Comparison of ENCODE assay signal across 15 cellular contexts in the genomic region with DNA sequence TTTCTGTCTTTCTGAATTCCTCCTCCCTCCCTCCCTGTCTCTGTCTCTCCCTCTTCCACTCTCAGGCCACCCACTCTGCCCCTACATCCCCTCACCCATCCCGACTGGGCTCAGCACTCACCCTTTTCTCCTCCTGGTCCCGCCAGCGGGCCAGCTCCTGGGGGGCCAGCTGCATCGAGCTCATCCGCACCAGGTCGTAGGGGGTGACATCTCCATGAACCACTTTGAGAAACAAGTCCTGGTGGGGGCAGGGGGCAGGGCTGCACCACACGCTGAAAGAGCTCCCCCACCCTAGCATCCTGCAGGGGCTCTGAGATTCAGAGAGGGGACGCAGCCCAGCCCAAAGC. TPM values are rescaled to one million over a fixed set of nuclear protein-coding genes. Genes with fewer than 3 reads are reported as not detected.
DNase-seq lines count a peak whose midpoint lies in the region; ATAC-seq and TF ChIP-seq lines count a peak whose summit lies in the region.
"Had no signal": no experiment of that assay in that cellular context is flagged by ENCODE, and none has a peak within 500 bp of the region (broad histone marks: within the 10 kb centered on the region; RNA-seq: fewer than 3 reads in every experiment).

No MANE protein-coding gene starts in this region.

- ATAC-seq in GM21576 (IDR thresholded peaks at IDR 0.05; ENCODE audit: unreplicated experiment): no peak

- no peaks in the 10 kb centered on the region for H3K9me2 ChIP-seq in PC-9 (ENCODE audit: insufficient read depth)

- intact Hi-C loops in PC-9 (cut with micrococcal nuclease; ENCODE audit: unreplicated experiment): loop anchor here (10.0 kb wide), 1 partner anchor 617 kb away; no protein-coding TSS in a partner anchor

- H3K36me3 Mint-ChIP-seq in nephron progenitor cell (ENCODE audit: low read depth): no peaks in the 10 kb centered on the region

- POLR2A ChIA-PET in AG04449 (lab: Yijun Ruan, JAX): interaction anchor here (0.7 to 2.4 kb wide), 7 partner anchors 8 to 215 kb away, joined by 3 to 15 read pairs (median 4); partner anchors contain the start of genes KHDRBS1, PEF1 and PTP4A2
- POLR2A ChIA-PET in PC-9 (lab: Charles Lee; ENCODE audit: unreplicated experiment): interaction anchor here (0.7 kb wide), 1 partner anchor 112 kb away, joined by 3 read pairs; no protein-coding TSS in a partner anchor
- POLR2A ChIA-PET in GM10248 (lab: Yijun Ruan, JAX): no interaction called here

- no peaks in the 10 kb centered on the region for H3K36me3 ChIP-seq in PC-9 (ENCODE audit: low read depth)
- H3K36me3 ChIP-seq: adrenal gland, gastroesophageal sphincter, thyroid gland had no signal

- no peaks in the 10 kb centered on the region for H4K20me1 ChIP-seq in PC-9 (ENCODE audit: insufficient read depth)

- H2AFZ ChIP-seq in PC-9: peak overlapping the region; percentile 71

- CTCF ChIA-PET in AG04449 (lab: Yijun Ruan, JAX): interaction anchor here (1.1 to 6.1 kb wide), 6 partner anchors 9 to 165 kb away, joined by 3 to 63 read pairs (median 6); partner anchors contain the start of gene SPOCD1
- CTCF ChIA-PET in PC-9 (lab: Charles Lee): interaction anchor here (1.4 kb wide), 1 partner anchor 9 kb away, joined by 5 read pairs; no protein-coding TSS in a partner anchor
- CTCF ChIA-PET in GM10248 (lab: Yijun Ruan, JAX): interaction anchor here (1.1 to 4.5 kb wide), 3 partner anchors 9 to 81 kb away, joined by 3 to 30 read pairs (median 9); partner anchors contain the start of gene SPOCD1

- H3K4me1 Mint-ChIP-seq in nephron progenitor cell: peaks cover 52% of the 10 kb centered on the region

- H3K4me3 ChIP-seq in AG04449 (ENCODE audit: low read depth, low read length) (peak overlapping the region; percentile 93), PC-9 (peak overlapping the region; percentile 63), epithelial cell of proximal tubule (ENCODE audit: low read depth, low read length) (peak overlapping the region; percentile 51)
- H3K4me3 ChIP-seq: adrenal gland, gastroesophageal sphincter, GM12878, thyroid gland had no signal

- BruUV-seq in PC-9 (replicated peaks; lab: Mats Ljungman, UMichigan): no TSS peak

- no peaks in the 10 kb centered on the region for H3K9me3 ChIP-seq in PC-9 (ENCODE audit: insufficient read depth, low read depth)
- H3K9me3 ChIP-seq: adrenal gland, gastroesophageal sphincter, thyroid gland had no signal

- peaks cover 26% of the 10 kb centered on the region for H3F3A ChIP-seq in PC-9 (ENCODE audit: insufficient read depth, low read depth)

- peak overlapping the region; percentile 93 for H3K27ac Mint-ChIP-seq in nephron progenitor cell

- H3K27me3 ChIP-seq in PC-9 (ENCODE audit: insufficient read depth, low read depth): no peaks in the 10 kb centered on the region
- H3K27me3 ChIP-seq: thyroid gland had no signal

- H3K27me3 Mint-ChIP-seq in nephron progenitor cell (ENCODE audit: low read depth, poor library complexity): peaks cover 15% of the 10 kb centered on the region

- no peak for TF ChIP-seq CTCF in AG04449 (IDR thresholded peaks at IDR 0.05; ENCODE audit: insufficient read depth, low read length, missing control alignments)
- TF ChIP-seq CTCF in PC-9 (conservative IDR thresholded peaks at IDR 0.05): no peak
- no peak for TF ChIP-seq CTCF in epithelial cell of proximal tubule (conservative IDR thresholded peaks at IDR 0.05; ENCODE audit: low read depth, low read length)
- TF ChIP-seq CTCF in nephron progenitor cell (IDR thresholded peaks at IDR 0.05): no peak
- no peak for TF ChIP-seq CTCF in GM10248 (IDR thresholded peaks at IDR 0.05; ENCODE audit: control extremely low read depth, extremely low read depth, low read depth, missing control alignments)

- peak overlapping the region; percentile 75 for H3K27ac ChIP-seq in PC-9
- H3K27ac ChIP-seq: gastroesophageal sphincter, HL-60, thyroid gland had no signal

- DNase-seq in AG04449 (ENCODE audit: low read depth, low spot score) (no peak), PC-9 (no peak), epithelial cell of proximal tubule (ENCODE audit: low read depth) (no peak), nephron progenitor cell (no peak), GM10248 (ENCODE audit: extremely low spot score) (no peak), NCI-H1694 treated with DMSO at 0.1 percent for 48 hours (lab: John Stamatoyannopoulos, UW) (no peak), OCI-M1 (lab: John Stamatoyannopoulos, UW) (no peak)
- DNase-seq: activated CD4-positive, CD25-positive, alpha-beta regulatory T cell; left cardiac atrium; thyroid gland had no signal

- peaks cover 35% of the 10 kb centered on the region for H3K4me1 ChIP-seq in PC-9 (replicated peaks; ENCODE audit: insufficient read depth)
- H3K4me1 ChIP-seq: adrenal gland, gastroesophageal sphincter, thyroid gland had no signal

- H3K4me2 ChIP-seq in PC-9: peak overlapping the region; percentile 99

- H3K79me2 ChIP-seq in PC-9 (ENCODE audit: low read depth): peaks cover 28% of the 10 kb centered on the region

- H3K4me3 Mint-ChIP-seq in nephron progenitor cell: no peak overlapping the region

- H3K9me3 Mint-ChIP-seq in nephron progenitor cell: no peaks in the 10 kb centered on the region

RNA-seq across cellular contexts. Expression of gene SPOCD1, which starts 17.8 kb away (rescaled TPM):
- 10.2 and 14.6 TPM in 2 replicates for total RNA-seq in PC-9 (2021)
- total RNA-seq in epithelial cell of proximal tubule: 9.4 and 18.4 TPM in 2 replicates

RNA-seq across cellular contexts. Expression of gene ADGRB2, which starts 33.9 kb away (rescaled TPM):
- total RNA-seq in PC-9 (2021) (15.6 and 28.5 TPM in 2 replicates), epithelial cell of proximal tubule (0.65 and 1.2 TPM in 2 replicates)
